In the genomic region with DNA sequence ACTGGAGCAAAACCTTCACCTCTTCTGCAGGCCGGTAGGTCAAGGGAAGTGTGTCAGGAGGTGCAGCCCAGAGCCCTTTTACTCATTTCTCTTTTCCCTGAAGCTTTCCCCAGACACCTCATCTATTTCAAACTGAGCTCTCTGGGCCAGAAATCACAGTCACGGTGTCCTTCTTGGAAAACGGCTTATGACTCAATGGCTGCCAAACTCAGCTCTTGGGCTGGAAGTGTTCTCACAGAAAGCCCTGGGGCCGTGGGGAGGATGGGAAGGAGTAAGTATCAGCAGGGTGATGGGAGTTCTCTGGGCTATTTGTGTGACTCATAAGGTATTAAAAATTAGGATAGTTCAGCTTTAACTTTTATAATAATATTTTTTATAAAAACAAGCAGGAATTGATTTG, we compare ENCODE assay signal across 1 cellular context.
TF ChIP-seq lines count a peak whose summit lies in the region.

No MANE protein-coding gene starts in this region.

TF ChIP-seq in IMR-90, 13 proteins besides CTCF, POLR2A, EP300 and RAD21 (continued from another document):
- TF ChIP-seq CHD1 (IDR thresholded peaks at IDR 0.05; ENCODE audit: low read depth, low read length) = no peak
